In the genomic region with DNA sequence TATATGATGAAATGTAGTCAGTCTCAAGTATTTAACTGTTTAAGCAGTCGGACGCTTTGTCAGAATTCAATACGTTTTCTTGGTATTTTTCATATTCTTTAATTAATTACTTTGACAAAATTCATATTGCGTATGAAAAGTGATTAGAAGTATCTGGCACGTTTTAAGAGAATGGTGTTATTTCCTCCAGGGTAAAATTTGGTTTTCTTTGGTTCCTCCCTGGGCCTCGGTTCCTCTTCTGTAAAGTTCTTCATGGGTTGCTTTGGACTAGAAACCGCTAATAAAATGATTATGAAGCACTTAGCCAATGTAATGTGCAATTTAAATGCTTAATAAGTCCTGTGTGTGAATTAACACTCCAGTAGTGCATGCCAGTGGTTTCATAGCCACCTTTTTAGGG, we compare ENCODE assay signal across 8 cellular contexts. TPM values are rescaled to one million over a fixed set of nuclear protein-coding genes. Genes with fewer than 3 reads are reported as not detected.
DNase-seq lines count a peak whose midpoint lies in the region; ATAC-seq and TF ChIP-seq lines count a peak whose summit lies in the region.

No MANE protein-coding gene starts in this region.

- H3K27ac ChIP-seq in cardiac muscle cell, result peak overlapping the region; percentile 95
- H3K27ac ChIP-seq in right lobe of liver, result no peak overlapping the region
- H3K27ac ChIP-seq in urinary bladder (ENCODE audit: low read depth), result no peak overlapping the region

- H3K9me3 ChIP-seq in cardiac muscle cell (ENCODE audit: low read depth) (no peaks in the 10 kb centered on the region), right lobe of liver (no peaks in the 10 kb centered on the region)

- ATAC-seq in Right ventricle myocardium inferior (no peak), right lobe of liver (no peak)
- no peak for ATAC-seq in activated naive CD4-positive, alpha-beta T cell treated with anti-CD3 and anti-CD28 coated beads, Interleukin-2, amount 50 U/mL, for 72 hours

- H3K27ac Mint-ChIP-seq in activated naive CD4-positive, alpha-beta T cell treated with anti-CD3 and anti-CD28 coated beads, Interleukin-2, amount 50 U/mL, for 72 hours, result peak overlapping the region; percentile 86 to 87

- peaks cover 7% of the 10 kb centered on the region in 2 donors for H3K36me3 Mint-ChIP-seq in activated naive CD4-positive, alpha-beta T cell treated with anti-CD3 and anti-CD28 coated beads, Interleukin-2, amount 50 U/mL, for 72 hours

- no peak for DNase-seq in cardiac muscle cell (ENCODE audit: low read depth in 1 of 2, low spot score in 1 of 2)
- DNase-seq in Right ventricle myocardium inferior (ENCODE audit: missing footprints), result no peak
- DNase-seq in activated naive CD4-positive, alpha-beta T cell treated with anti-CD3 and anti-CD28 coated beads, Interleukin-2, amount 50 U/mL, for 72 hours (ENCODE audit: low spot score in 2 of 2), result no peak
- no peak for DNase-seq in right lobe of liver
- DNase-seq in mesenteric fat pad (ENCODE audit: low spot score), result no peak
- no peak for DNase-seq in medulla oblongata (ENCODE audit: extremely low spot score)
- no peak for DNase-seq in KG1 (lab: John Stamatoyannopoulos, UW)

- WGBS in right lobe of liver (ENCODE audit: insufficient coverage, low coverage, low lambda C conversion rate, missing lambda C conversion rate), result 37% methylated on average over 7 of the region's 7 CpGs
- WGBS in urinary bladder, result 37% methylated on average over 7 of the region's 7 CpGs

- H3K4me3 ChIP-seq in cardiac muscle cell (peak overlapping the region; percentile 98), right lobe of liver (peak overlapping the region; percentile 75 to 98 (median 93)), urinary bladder (ENCODE audit: low read depth, low read length) (peak overlapping the region; percentile 89)

- H3K4me1 ChIP-seq in cardiac muscle cell (ENCODE audit: low read depth) (peaks cover 16% of the 10 kb centered on the region), right lobe of liver (peaks cover 0 to 10% (median 0%) of the 10 kb centered on the region in 4 donors), urinary bladder (ENCODE audit: insufficient read depth) (no peaks in the 10 kb centered on the region)

- no peaks in the 10 kb centered on the region for H3K27me3 ChIP-seq in cardiac muscle cell
- H3K27me3 ChIP-seq in right lobe of liver, result no peaks in the 10 kb centered on the region

- TF ChIP-seq POLR2A in right lobe of liver (IDR thresholded peaks at IDR 0.05), result no peak

- intact Hi-C loops in Right ventricle myocardium inferior (cut with DNase I) (no loop called here), right lobe of liver (cut with DNase I) (loop anchor here in 1 of 2 donors (10.0 kb wide), 1 partner anchor 53 kb away; no protein-coding TSS in a partner anchor)

- no peak for TF ChIP-seq CTCF in cardiac muscle cell (IDR thresholded peaks at IDR 0.05; ENCODE audit: low read depth, low read length)
- TF ChIP-seq CTCF in right lobe of liver (IDR thresholded peaks at IDR 0.05), result no peak

- H3K36me3 ChIP-seq in cardiac muscle cell, result no peaks in the 10 kb centered on the region
- H3K36me3 ChIP-seq in right lobe of liver, result no peaks in the 10 kb centered on the region
- no peaks in the 10 kb centered on the region for H3K36me3 ChIP-seq in urinary bladder (ENCODE audit: insufficient read depth)

- H3K9me3 Mint-ChIP-seq in activated naive CD4-positive, alpha-beta T cell treated with anti-CD3 and anti-CD28 coated beads, Interleukin-2, amount 50 U/mL, for 72 hours, result no peaks in the 10 kb centered on the region

RNA-seq across cellular contexts. Expression of a gene that starts 1.5 kb away (rescaled TPM):
- total RNA-seq in cardiac muscle cell, result 10.3 and 18.3 TPM in 2 replicates
- polyA plus RNA-seq in cardiac muscle cell, result 6.5 and 8.9 TPM in 2 replicates
- 7.1 TPM for total RNA-seq in Right ventricle myocardium inferior
- total RNA-seq in activated naive CD4-positive, alpha-beta T cell treated with anti-CD3 and anti-CD28 coated beads, Interleukin-2, amount 50 U/mL, for 72 hours, result 10 to 100 TPM; 32.3 to 50.0 TPM
- total RNA-seq in right lobe of liver, result 1 to 10 TPM; 3.1 to 7.1 (median 4.6) TPM
- total RNA-seq in urinary bladder, result 15.5 TPM
- 8.0 TPM for polyA plus RNA-seq in urinary bladder
- 30.4 TPM for total RNA-seq in mesenteric fat pad

RNA-seq across cellular contexts. Expression of a gene that starts 22.3 kb away (rescaled TPM):
- total RNA-seq in cardiac muscle cell (0.18 and 0.69 TPM in 2 replicates), Right ventricle myocardium inferior (not detected), right lobe of liver (under 1 TPM in 1 of 6 experiments, not detected in 5; 0.32 TPM), urinary bladder (0.74 TPM), mesenteric fat pad (not detected)
- polyA plus RNA-seq in cardiac muscle cell (0.17 and 0.29 TPM in 2 replicates), urinary bladder (0.28 TPM)
- total RNA-seq in activated naive CD4-positive, alpha-beta T cell treated with anti-CD3 and anti-CD28 coated beads, Interleukin-2, amount 50 U/mL, for 72 hours, result under 1 TPM; 0.23 to 0.30 TPM

RNA-seq across cellular contexts. Expression of a gene that starts 39.1 kb away (rescaled TPM):
- 24.7 and 36.8 TPM in 2 replicates for total RNA-seq in cardiac muscle cell
- polyA plus RNA-seq in cardiac muscle cell, result 16.1 and 25.5 TPM in 2 replicates
- 32.4 TPM for total RNA-seq in Right ventricle myocardium inferior
- 10 to 100 TPM; 13.5 to 21.8 TPM for total RNA-seq in activated naive CD4-positive, alpha-beta T cell treated with anti-CD3 and anti-CD28 coated beads, Interleukin-2, amount 50 U/mL, for 72 hours
- 10 to 100 TPM in 4 of 6 experiments, 1 to 10 TPM in 2; 8.1 to 13.2 (median 10.9) TPM for total RNA-seq in right lobe of liver
- total RNA-seq in urinary bladder, result 11.7 TPM
- 24.3 TPM for polyA plus RNA-seq in urinary bladder
- total RNA-seq in mesenteric fat pad, result 16.3 TPM

RNA-seq across cellular contexts. Expression of a gene that starts 58.8 kb away (rescaled TPM):
- total RNA-seq in cardiac muscle cell (1.9 and 3.2 TPM in 2 replicates), Right ventricle myocardium inferior (1.3 TPM), right lobe of liver (under 1 TPM in 4 of 6 experiments, not detected in 2; 0.04 to 0.22 (median 0.09) TPM), urinary bladder (0.95 TPM), mesenteric fat pad (not detected)
- polyA plus RNA-seq in cardiac muscle cell (2.4 and 5.6 TPM in 2 replicates), urinary bladder (0.18 TPM)
- under 1 TPM; 0.12 to 0.25 TPM for total RNA-seq in activated naive CD4-positive, alpha-beta T cell treated with anti-CD3 and anti-CD28 coated beads, Interleukin-2, amount 50 U/mL, for 72 hours
